7 cellular contexts compared by ENCODE assay signal in genomic region chr2:100416939-100417744, GRCh38.
DNase-seq lines count a peak whose midpoint lies in the region; ATAC-seq and TF ChIP-seq lines count a peak whose summit lies in the region.

A gene with protein sequence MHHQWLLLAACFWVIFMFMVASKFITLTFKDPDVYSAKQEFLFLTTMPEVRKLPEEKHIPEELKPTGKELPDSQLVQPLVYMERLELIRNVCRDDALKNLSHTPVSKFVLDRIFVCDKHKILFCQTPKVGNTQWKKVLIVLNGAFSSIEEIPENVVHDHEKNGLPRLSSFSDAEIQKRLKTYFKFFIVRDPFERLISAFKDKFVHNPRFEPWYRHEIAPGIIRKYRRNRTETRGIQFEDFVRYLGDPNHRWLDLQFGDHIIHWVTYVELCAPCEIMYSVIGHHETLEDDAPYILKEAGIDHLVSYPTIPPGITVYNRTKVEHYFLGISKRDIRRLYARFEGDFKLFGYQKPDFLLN (minus strand): TSS chr2:100417668. CDS start chr2:100406675, 10,993 bp downstream.

- H3K27ac ChIP-seq in cingulate gyrus (ENCODE audit: low read depth, low read length), result peak within 1 kb of the TSS; percentile 56

- DNase-seq in NCI-H1694 treated with DMSO at 0.1 percent for 48 hours (lab: John Stamatoyannopoulos, UW), result peak; percentile 56
- DNase-seq in activated CD4-positive, alpha-beta T cell treated with anti-CD3 and anti-CD28 coated beads for 4 hours, result peak; percentile 43 to 54
- DNase-seq in left kidney (ENCODE audit: low read depth, low spot score), result peak; percentile 95
- DNase-seq in stimulated activated CD4-positive, alpha-beta T cell treated with anti-CD3 and anti-CD28 coated beads, Interleukin-2, amount 100 ng/mL, for 4 hours (ENCODE audit: low read depth), result peak; percentile 48

- peak; percentile 66 for TF ChIP-seq POLR2A in GM18505 (IDR thresholded peaks at IDR 0.05; ENCODE audit: borderline replicate concordance, extremely low read depth, insufficient read depth, insufficient read length)

- peak; percentile 87 for ATAC-seq in GM18505 (IDR thresholded peaks at IDR 0.05; ENCODE audit: unreplicated experiment)
- peak; percentile 93 for ATAC-seq in HG02759 (IDR thresholded peaks at IDR 0.05; ENCODE audit: unreplicated experiment)

Comparison
In these comparisons a context has a peak if more than half of its experiments do, and no peak if none do; other contexts are left out.
1. Peak in every context shown above with its lines: DNase-seq, ATAC-seq and H3K27ac ChIP-seq.